ENCODE assay signal across 12 cellular contexts in the genomic region with DNA sequence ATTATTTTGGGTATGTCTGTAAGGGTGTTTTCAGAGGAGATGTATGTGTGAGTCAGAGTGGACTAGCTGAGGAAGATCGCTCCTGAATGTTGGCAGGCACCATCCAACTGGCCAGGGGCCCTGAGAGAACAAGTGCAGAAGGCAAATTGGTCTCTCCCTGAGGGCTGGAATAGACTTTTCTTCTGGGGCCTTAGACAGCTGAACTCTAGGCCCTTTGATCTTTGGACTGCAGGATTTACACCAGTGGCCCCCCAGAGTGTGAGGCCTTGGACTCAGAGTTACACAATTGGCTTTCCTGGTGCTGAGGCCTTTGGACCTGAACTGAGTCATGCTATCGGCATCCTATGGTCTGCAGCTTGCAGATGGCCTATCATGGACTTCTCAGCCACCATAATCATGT.
DNase-seq lines count a peak whose midpoint lies in the region; ATAC-seq and TF ChIP-seq lines count a peak whose summit lies in the region.
"Had no signal": no experiment of that assay in that cellular context is flagged by ENCODE, and none has a peak within 500 bp of the region (broad histone marks: within the 10 kb centered on the region; RNA-seq: fewer than 3 reads in every experiment).

No MANE protein-coding gene starts in this region.

- POLR2A ChIA-PET in GM10248 (lab: Yijun Ruan, JAX) = no interaction called here

- in situ Hi-C loops in GM13976 (cut with MboI; ENCODE audit: low sequenced_read_pairs, unreplicated experiment) = no loop called here

- CTCF ChIA-PET in GM10248 (lab: Yijun Ruan, JAX) = interaction anchor here (1.6 to 3.0 kb wide), 2 partner anchors 19 to 572 kb away, joined by 7 to 14 read pairs; no protein-coding TSS in a partner anchor

- DNase-seq in DMS 273 (lab: John Stamatoyannopoulos, UW; ENCODE audit: unreplicated experiment) (peak; percentile 26), DMS 273 treated with DMSO at 0.1 percent for 48 hours (lab: John Stamatoyannopoulos, UW) (no peak), amniotic epithelial cell (ENCODE audit: low read depth) (peak; percentile 77), iris pigment epithelial cell (ENCODE audit: low read depth) (peak; percentile 85), GM10248 (ENCODE audit: extremely low spot score) (no peak), GF-D8 (lab: John Stamatoyannopoulos, UW) (no peak), omental fat pad (ENCODE audit: low spot score) (no peak), GM13976 (ENCODE audit: low spot score) (no peak)
- DNase-seq: immature natural killer cell; NCI-H2081 treated with DMSO at 0.1 percent for 48 hours; stimulated activated CD4-positive, alpha-beta T cell treated with anti-CD3 and anti-CD28 coated beads, Interleukin-2, amount 100 ng/mL, for 48 hours had no signal

- no peak for ATAC-seq in omental fat pad (ENCODE audit: low FRiP score)
- ATAC-seq: K562 had no signal

- TF ChIP-seq CTCF in GM10248 (IDR thresholded peaks at IDR 0.05; ENCODE audit: control extremely low read depth, extremely low read depth, low read depth, missing control alignments) (no peak), omental fat pad (IDR thresholded peaks at IDR 0.05) (no peak), GM13976 (IDR thresholded peaks at IDR 0.05; ENCODE audit: borderline replicate concordance, control extremely low read depth, extremely low read depth, insufficient read depth, missing control alignments) (no peak)

Comparison
In these comparisons a context has a peak if more than half of its experiments do, and no peak if none do; other contexts are left out.
1. DNase-seq: peak in DMS 273 (single experiment), amniotic epithelial cell (single experiment) and iris pigment epithelial cell (single experiment); none in DMS 273 treated with DMSO at 0.1 percent for 48 hours (single experiment), GM10248 (single experiment), GF-D8 (single experiment), omental fat pad (single experiment) and GM13976 (single experiment).